Comparison of ENCODE assay signal across 19 cellular contexts in genomic region chr3:184643442-184643841, GRCh38.
"Had no signal": no experiment of that assay in that cellular context is flagged by ENCODE, and none has a peak within 500 bp of the region (broad histone marks: within the 10 kb centered on the region; RNA-seq: fewer than 3 reads in every experiment).

No MANE protein-coding gene starts in this region.

- H3K36me3 ChIP-seq: adrenal gland, prostate gland, right atrium auricular region, thyroid gland, uterus had no signal

- H3K27me3 ChIP-seq: adrenal gland, right atrium auricular region, thyroid gland, uterus had no signal

- H3K9me3 Mint-ChIP-seq: activated CD4-positive, alpha-beta T cell treated with anti-CD3 and anti-CD28 coated beads, Interleukin-2, amount 10 ng/mL, durations not matched to agents 7 days and 5 days; activated naive CD4-positive, alpha-beta T cell treated with anti-CD3 and anti-CD28 coated beads, Interleukin-2, amount 50 U/mL, for 72 hours; effector memory CD8-positive, alpha-beta T cell; memory B cell; natural killer cell had no signal

- H3K27ac ChIP-seq: adrenal gland, prostate gland, right atrium auricular region, thyroid gland, uterus had no signal

- ATAC-seq: activated naive CD4-positive, alpha-beta T cell treated with anti-CD3 and anti-CD28 coated beads, Interleukin-2, amount 50 U/mL, for 72 hours; activated T-cell treated with anti-CD3 and anti-CD28 coated beads, Interleukin-2, amount 50 U/mL, for 72 hours; effector memory CD8-positive, alpha-beta T cell; natural killer cell had no signal

- H3K4me1 Mint-ChIP-seq: activated CD4-positive, alpha-beta T cell treated with anti-CD3 and anti-CD28 coated beads, Interleukin-2, amount 10 ng/mL, durations not matched to agents 7 days and 5 days; memory B cell; natural killer cell had no signal

- H3K4me3 Mint-ChIP-seq: activated CD4-positive, alpha-beta T cell treated with anti-CD3 and anti-CD28 coated beads, Interleukin-2, amount 10 ng/mL, durations not matched to agents 7 days and 5 days; activated T-cell treated with anti-CD3 and anti-CD28 coated beads, Interleukin-2, amount 50 U/mL, for 72 hours; effector memory CD8-positive, alpha-beta T cell; memory B cell; natural killer cell had no signal

- H3K36me3 Mint-ChIP-seq: activated naive CD4-positive, alpha-beta T cell treated with anti-CD3 and anti-CD28 coated beads, Interleukin-2, amount 50 U/mL, for 72 hours; natural killer cell had no signal

- H3K9me3 ChIP-seq: adrenal gland, prostate gland, right atrium auricular region, thyroid gland, uterus had no signal

- DNase-seq: activated CD4-positive, alpha-beta T cell treated with anti-CD3 and anti-CD28 coated beads, Interleukin-2, amount 10 ng/mL, durations not matched to agents 7 days and 5 days; activated CD4-positive, CD25-positive, alpha-beta regulatory T cell; activated CD8-positive, alpha-beta memory T cell treated with anti-CD3 and anti-CD28 coated beads, Interleukin-2, amount 50 U/mL, for 4 hours; activated effector memory CD4-positive, alpha-beta T cell treated with anti-CD3 and anti-CD28 coated beads, Interleukin-2, amount 50 U/mL, for 16 hours; activated T-cell treated with anti-CD3 and anti-CD28 coated beads, Interleukin-2, amount 50 U/mL, for 72 hours; adrenal gland; dermis blood vessel endothelial cell; effector memory CD8-positive, alpha-beta T cell; natural killer cell; stimulated activated CD4-positive, alpha-beta T cell treated with anti-CD3 and anti-CD28 coated beads, Interleukin-2, amount 100 ng/mL, for 24 hours; stimulated activated naive CD4-positive, alpha-beta T cell treated with Interleukin-2 at 50 U/mL for 16 hours; SW 1271; thyroid gland; uterus had no signal

- H3K27ac Mint-ChIP-seq: activated CD4-positive, alpha-beta T cell treated with anti-CD3 and anti-CD28 coated beads, Interleukin-2, amount 10 ng/mL, durations not matched to agents 7 days and 5 days; activated naive CD4-positive, alpha-beta T cell treated with anti-CD3 and anti-CD28 coated beads, Interleukin-2, amount 50 U/mL, for 72 hours; activated T-cell treated with anti-CD3 and anti-CD28 coated beads, Interleukin-2, amount 50 U/mL, for 72 hours; effector memory CD8-positive, alpha-beta T cell; memory B cell; natural killer cell had no signal

- FAIRE-seq: astrocyte had no signal

- H3K4me1 ChIP-seq: adrenal gland, prostate gland, right atrium auricular region, thyroid gland, uterus had no signal

- H3K4me3 ChIP-seq: adrenal gland, prostate gland, right atrium auricular region, thyroid gland, uterus had no signal

- H3K27me3 Mint-ChIP-seq: activated CD4-positive, alpha-beta T cell treated with anti-CD3 and anti-CD28 coated beads, Interleukin-2, amount 10 ng/mL, durations not matched to agents 7 days and 5 days had no signal
